ENCODE assay signal across 8 cellular contexts in genomic region chr6:84728602-84729001, GRCh38. TPM values are rescaled to one million over a fixed set of nuclear protein-coding genes. Genes with fewer than 3 reads are reported as not detected.
DNase-seq lines count a peak whose midpoint lies in the region; ATAC-seq and TF ChIP-seq lines count a peak whose summit lies in the region.

No MANE protein-coding gene starts in this region.

- peaks cover 0 to 4% of the 10 kb centered on the region in 2 donors for H3K9me3 Mint-ChIP-seq in activated T-cell treated with anti-CD3 and anti-CD28 coated beads, Interleukin-2, amount 50 U/mL, for 72 hours

- DNase-seq in AG04450 (ENCODE audit: low read depth, low spot score) (no peak), NT2/D1 (ENCODE audit: low read depth, low spot score) (peak; percentile 16), fibroblast of mammary gland (ENCODE audit: low read depth) (peak; percentile 53), globus pallidus (ENCODE audit: low spot score) (no peak), NCI-H748 (lab: John Stamatoyannopoulos, UW; ENCODE audit: unreplicated experiment) (no peak)
- no peak for DNase-seq in activated T-cell treated with anti-CD3 and anti-CD28 coated beads, Interleukin-2, amount 50 U/mL, for 72 hours

- no peaks in the 10 kb centered on the region for H3K27me3 Mint-ChIP-seq in activated T-cell treated with anti-CD3 and anti-CD28 coated beads, Interleukin-2, amount 50 U/mL, for 72 hours (ENCODE audit: low read depth)

- H3K36me3 Mint-ChIP-seq in activated T-cell treated with anti-CD3 and anti-CD28 coated beads, Interleukin-2, amount 50 U/mL, for 72 hours (ENCODE audit: insufficient read depth in 2 of 2) = no peaks in the 10 kb centered on the region

- no peaks in the 10 kb centered on the region for H3K4me1 ChIP-seq in NT2/D1 (ENCODE audit: insufficient read depth, insufficient read length)

- no peak overlapping the region for H3K4me3 Mint-ChIP-seq in activated T-cell treated with anti-CD3 and anti-CD28 coated beads, Interleukin-2, amount 50 U/mL, for 72 hours

- TF ChIP-seq CTCF in AG04450 (IDR thresholded peaks at IDR 0.05; ENCODE audit: low read depth, low read length) (peak; percentile 49), fibroblast of mammary gland (conservative IDR thresholded peaks at IDR 0.05; ENCODE audit: control insufficient read depth, insufficient read depth, low read depth, low read length) (peak; percentile 60)

- no peak overlapping the region for H3K9ac ChIP-seq in NT2/D1 (ENCODE audit: insufficient read length, low read depth)

- H3K36me3 ChIP-seq in NT2/D1 (ENCODE audit: insufficient read depth, insufficient read length, low read length) = no peaks in the 10 kb centered on the region

- POLR2A ChIA-PET in AG04450 (lab: Yijun Ruan, JAX) = interaction anchor here (0.7 kb wide), 1 partner anchor 944 kb away, joined by 5 read pairs; no protein-coding TSS in a partner anchor

- H3K4me3 ChIP-seq in AG04450 (ENCODE audit: low read depth, low read length) = no peak overlapping the region
- no peak overlapping the region for H3K4me3 ChIP-seq in NT2/D1 (ENCODE audit: insufficient read length, low read depth)
- no peak overlapping the region for H3K4me3 ChIP-seq in fibroblast of mammary gland (ENCODE audit: control insufficient read depth, low read depth, low read length)

- no peak overlapping the region for H3K27ac ChIP-seq in AG04450 (ENCODE audit: low read depth, low read length)

- no peaks in the 10 kb centered on the region for H3K4me1 Mint-ChIP-seq in activated T-cell treated with anti-CD3 and anti-CD28 coated beads, Interleukin-2, amount 50 U/mL, for 72 hours (ENCODE audit: low read depth)

- ATAC-seq in GM21786 (IDR thresholded peaks at IDR 0.05; ENCODE audit: unreplicated experiment) = peak; percentile 66
- ATAC-seq in activated T-cell treated with anti-CD3 and anti-CD28 coated beads, Interleukin-2, amount 50 U/mL, for 72 hours (replicated peaks in 1 of 2) = no peak
- no peak for ATAC-seq in activated CD4-positive, CD25-positive, alpha-beta regulatory T cell treated with anti-CD3 and anti-CD28 coated beads, Interleukin-2, amount 50 U/mL, for 24 hours

- no peak overlapping the region for H3K27ac Mint-ChIP-seq in activated T-cell treated with anti-CD3 and anti-CD28 coated beads, Interleukin-2, amount 50 U/mL, for 72 hours

- CTCF ChIA-PET in AG04450 (lab: Charles Lee) = interaction anchor here (0.7 to 1.4 kb wide), 4 partner anchors 13 to 446 kb away, joined by 3 to 5 read pairs (median 4); no protein-coding TSS in a partner anchor

- H3K27me3 ChIP-seq in AG04450 (ENCODE audit: control insufficient read depth, insufficient read depth, low read length) (no peaks in the 10 kb centered on the region), NT2/D1 (ENCODE audit: insufficient read depth, insufficient read length) (no peaks in the 10 kb centered on the region)

- H3K9me3 ChIP-seq in AG04450 (ENCODE audit: control insufficient read depth, insufficient read depth, low read length) = no peaks in the 10 kb centered on the region
- no peaks in the 10 kb centered on the region for H3K9me3 ChIP-seq in NT2/D1 (ENCODE audit: insufficient read depth, low read length)

RNA-seq across cellular contexts. Expression of gene TBX18, which starts 35.8 kb away (rescaled TPM):
- 0.42 and 0.69 TPM in 2 replicates for polyA plus RNA-seq in AG04450 (2011; rRNA removed)
- 0.65 and 1.1 TPM in 2 replicates for polyA minus RNA-seq in AG04450 (2011; rRNA and poly(A)+ RNA removed)
- total RNA-seq in activated T-cell treated with anti-CD3 and anti-CD28 coated beads, Interleukin-2, amount 50 U/mL, for 72 hours = not detected

Comparison
In these comparisons a context has a peak if more than half of its experiments do, and no peak if none do; other contexts are left out.
1. DNase-seq: peak in NT2/D1 (single experiment) and fibroblast of mammary gland (single experiment); none in AG04450 (single experiment), activated T-cell treated with anti-CD3 and anti-CD28 coated beads, Interleukin-2, amount 50 U/mL, for 72 hours (0 of 2), globus pallidus (single experiment) and NCI-H748 (single experiment).